In genomic region chr6:17491416-17492142, GRCh38 we compare ENCODE assay signal across 13 cellular contexts.
A peak's percentile ranks its signal among the peaks of the same experiment; 100 is the strongest.
DNase-seq lines count a peak whose midpoint lies in the region; ATAC-seq and TF ChIP-seq lines count a peak whose summit lies in the region.
"Had no signal": no experiment of that assay in that cellular context is flagged by ENCODE, and none has a peak within 500 bp of the region (broad histone marks: within the 10 kb centered on the region; RNA-seq: fewer than 3 reads in every experiment).

No MANE protein-coding gene starts in this region.

- H3K9ac ChIP-seq in skeletal muscle tissue (ENCODE audit: low read depth in 1 of 3, low read length in 3 of 3), result no peak overlapping the region

- TF ChIP-seq CTCF in HEK293 (tag by site-specific recombination; IDR thresholded peaks at IDR 0.05) (no peak), ascending aorta (IDR thresholded peaks at IDR 0.05) (no peak), lower lobe of right lung (IDR thresholded peaks at IDR 0.05) (no peak)

- no peak for DNase-seq in ascending aorta (ENCODE audit: low spot score in 2 of 2)
- no peak for DNase-seq in lower lobe of right lung
- DNase-seq in activated effector memory CD4-positive, alpha-beta T cell treated with Interleukin-2 at 50 U/mL for 16 hours, result no peak
- no peak for DNase-seq in T-helper 2 cell
- DNase-seq: activated CD4-positive, alpha-beta T cell treated with anti-CD3 and anti-CD28 coated beads for 48 hours; NCI-H2107; NK-92 treated with Interleukin-12 subunit alpha and Interleukin-12 subunit beta, amount 100 ng/mL, for 24 hours; stimulated activated CD4-positive, alpha-beta T cell treated with anti-CD3 and anti-CD28 coated beads, Interleukin-4, amount 100 ng/mL, for 24 hours; T1000 had no signal

- H3K4me1 ChIP-seq in HEK293 (ENCODE audit: control insufficient read depth, insufficient read depth, low read length), result peaks cover 21% of the 10 kb centered on the region
- peaks cover 0 to 10% of the 10 kb centered on the region in 2 donors for H3K4me1 ChIP-seq in ascending aorta
- no peaks in the 10 kb centered on the region for H3K4me1 ChIP-seq in lower lobe of right lung
- peaks cover 31 to 52% (median 42%) of the 10 kb centered on the region in 3 donors for H3K4me1 ChIP-seq in skeletal muscle tissue (ENCODE audit: control insufficient read depth in 3 of 3, insufficient read depth in 3 of 3, low read length in 3 of 3)

- H3K4me3 ChIP-seq in HEK293 (ENCODE audit: low read depth, low read length) (no peak overlapping the region), ascending aorta (no peak overlapping the region), lower lobe of right lung (no peak overlapping the region), skeletal muscle tissue (ENCODE audit: low read length in 3 of 3) (peak overlapping the region in 1 of 3 donors; percentile 16)

- intact Hi-C loops in ascending aorta (cut with DNase I) (no loop called here), lower lobe of right lung (cut with DNase I) (no loop called here)

- CTCF ChIA-PET in HEK293 (lab: Yijun Ruan, JAX), result no interaction called here

- H3K9me3 ChIP-seq in HEK293 (ENCODE audit: control insufficient read depth, insufficient read depth, low read depth, low read length), result no peaks in the 10 kb centered on the region
- no peaks in the 10 kb centered on the region for H3K9me3 ChIP-seq in ascending aorta
- H3K9me3 ChIP-seq in lower lobe of right lung, result no peaks in the 10 kb centered on the region
- no peaks in the 10 kb centered on the region for H3K9me3 ChIP-seq in skeletal muscle tissue (ENCODE audit: control insufficient read depth in 3 of 3, low read length in 3 of 3)

- POLR2A ChIA-PET in HEK293 (lab: Yijun Ruan, JAX), result no interaction called here

- no peak overlapping the region for H3K27ac ChIP-seq in HEK293 (ENCODE audit: extremely low read depth, low read depth, low read length)
- peak overlapping the region; percentile 13 to 70 for H3K27ac ChIP-seq in ascending aorta
- H3K27ac ChIP-seq in lower lobe of right lung, result peak overlapping the region; percentile 73
- peak overlapping the region; percentile 68 for H3K27ac ChIP-seq in skeletal muscle tissue (ENCODE audit: low read depth, low read length)

- no peaks in the 10 kb centered on the region for H3K36me3 ChIP-seq in HEK293 (ENCODE audit: control insufficient read depth in 2 of 2, insufficient read depth in 1 of 2, low read length in 2 of 2)
- no peaks in the 10 kb centered on the region for H3K36me3 ChIP-seq in ascending aorta
- H3K36me3 ChIP-seq in lower lobe of right lung, result no peaks in the 10 kb centered on the region
- peaks cover 5 to 15% (median 8%) of the 10 kb centered on the region in 3 donors for H3K36me3 ChIP-seq in skeletal muscle tissue (ENCODE audit: control insufficient read depth in 3 of 3, insufficient read depth in 3 of 3, low read length in 3 of 3)

- ATAC-seq in lower lobe of right lung (peak in 1 of 2 donors; percentile 54), HG03432 (IDR thresholded peaks at IDR 0.05; ENCODE audit: unreplicated experiment) (no peak), HG02588 (IDR thresholded peaks at IDR 0.05; ENCODE audit: unreplicated experiment) (no peak)

- H3K27me3 ChIP-seq in ascending aorta (no peaks in the 10 kb centered on the region), lower lobe of right lung (ENCODE audit: low read depth) (no peaks in the 10 kb centered on the region), skeletal muscle tissue (ENCODE audit: control insufficient read depth in 3 of 3, insufficient read depth in 3 of 3, low read length in 3 of 3) (no peaks in the 10 kb centered on the region)

TF ChIP-seq in HEK293, 187 proteins besides CTCF, POLR2A, EP300 and RAD21 (continues in another document):
- TF ChIP-seq GFI1B (tag by site-specific recombination; IDR thresholded peaks at IDR 0.05), result 0 out of 2 replicates have a peak, but pooled peaks have one; percentile 9
- 0 out of 2 replicates have a peak, but pooled peaks have one; percentile 20 for TF ChIP-seq GLIS1 (tag by site-specific recombination; IDR thresholded peaks at IDR 0.05)
- no peak for TF ChIP-seq ZNF394 (tag by site-specific recombination; IDR thresholded peaks at IDR 0.05; ENCODE audit: borderline replicate concordance)
- TF ChIP-seq ZNF302 (tag by site-specific recombination; IDR thresholded peaks at IDR 0.05; ENCODE audit: low read depth), result no peak
- TF ChIP-seq ZBTB8A (tag by site-specific recombination; IDR thresholded peaks at IDR 0.05), result 0 out of 2 replicates have a peak, but pooled peaks have one; percentile 31
- TF ChIP-seq ZNF18 (tag by site-specific recombination; IDR thresholded peaks at IDR 0.05), result peak; percentile 55; the same call in 1 of the 2 replicates
- TF ChIP-seq ZNF366 (tag by site-specific recombination; conservative IDR thresholded peaks at IDR 0.05), result no peak
- TF ChIP-seq FEZF1 (tag by site-specific recombination; IDR thresholded peaks at IDR 0.05), result peak; percentile 57; the same call in 1 of the 2 replicates
- no peak for TF ChIP-seq ZBTB11 (tag by site-specific recombination; conservative IDR thresholded peaks at IDR 0.05; ENCODE audit: low read depth)
- TF ChIP-seq ZNF10 (tag by site-specific recombination; IDR thresholded peaks at IDR 0.05), result 0 out of 2 replicates have a peak, but pooled peaks have one; percentile 13
- peak; percentile 32; the same call in 1 of the 2 replicates for TF ChIP-seq ZNF561 (tag by site-specific recombination; IDR thresholded peaks at IDR 0.05; ENCODE audit: borderline replicate concordance)
- TF ChIP-seq KLF10 (tag by site-specific recombination; IDR thresholded peaks at IDR 0.05), result peak; percentile 28; the same call in 1 of the 2 replicates
- peak; percentile 23; the same call in 1 of the 2 replicates for TF ChIP-seq PRDM4 (tag by site-specific recombination; IDR thresholded peaks at IDR 0.05)
- TF ChIP-seq ZNF423 (tag by site-specific recombination; IDR thresholded peaks at IDR 0.05), result no peak
- peak; percentile 85 for TF ChIP-seq ZNF843 (tag by site-specific recombination; IDR thresholded peaks at IDR 0.05)
- no peak for TF ChIP-seq ZNF214 (tag by site-specific recombination; IDR thresholded peaks at IDR 0.05; ENCODE audit: borderline replicate concordance)
